ENCODE assay signal across 20 cellular contexts in the genomic region with DNA sequence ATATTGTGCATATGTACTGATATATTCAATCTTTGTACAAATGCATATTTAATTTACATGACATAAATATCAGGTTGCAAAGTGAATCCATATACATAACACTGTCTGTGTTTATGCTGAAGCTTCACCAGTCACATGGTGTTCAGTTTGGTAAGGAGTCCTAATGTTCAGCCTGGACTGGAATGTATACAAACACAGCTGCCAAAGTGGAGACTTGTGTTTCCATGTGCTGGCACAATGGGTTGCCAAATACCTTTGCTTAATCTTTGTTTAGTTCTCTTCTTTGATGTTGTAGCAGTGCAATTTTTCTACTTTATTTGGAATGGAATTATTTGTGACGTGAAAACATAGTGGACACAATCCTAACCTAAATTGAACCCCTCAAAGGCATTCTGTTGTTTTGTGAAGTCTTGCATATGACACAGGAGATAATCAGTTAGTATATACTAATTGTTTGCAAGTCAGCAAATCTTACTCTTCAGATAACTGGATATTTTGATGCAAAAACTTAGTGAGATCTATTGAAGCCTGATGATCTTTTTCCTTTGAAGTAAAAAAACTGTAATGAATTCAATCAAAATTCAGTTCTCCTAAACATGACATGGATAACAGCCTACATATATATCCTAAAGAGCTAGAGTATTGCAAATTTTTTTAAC. TPM values are rescaled to one million over a fixed set of nuclear protein-coding genes. Genes with fewer than 3 reads are reported as not detected.
DNase-seq lines count a peak whose midpoint lies in the region; ATAC-seq, FAIRE-seq and TF ChIP-seq lines count a peak whose summit lies in the region.
"Had no signal": no experiment of that assay in that cellular context is flagged by ENCODE, and none has a peak within 500 bp of the region (broad histone marks: within the 10 kb centered on the region; RNA-seq: fewer than 3 reads in every experiment).

No MANE protein-coding gene starts in this region.

- peak; percentile 52 for FAIRE-seq in HepG2 (lab: Jason Lieb, UNC)

- no peak for TF ChIP-seq RAD21 in HepG2 (CRISPR knock-in tag; IDR thresholded peaks at IDR 0.05)

- H3K27ac ChIP-seq in right cardiac atrium (ENCODE audit: low read length) (no peak overlapping the region), HepG2 (ENCODE audit: extremely low read length, insufficient read depth, low read length) (no peak overlapping the region), upper lobe of right lung (no peak overlapping the region)
- H3K27ac ChIP-seq: ovary, upper lobe of left lung had no signal

- CTCF ChIA-PET in HepG2 (lab: Yijun Ruan, JAX; ENCODE audit: low intra/inter-chr PET ratio, low total read pairs): no interaction called here

- ATAC-seq in left ventricle myocardium superior: peak; percentile 46
- no peak for ATAC-seq in right cardiac atrium
- ATAC-seq in HepG2: peak; percentile 93
- ATAC-seq in upper lobe of right lung: peak; percentile 61
- no peak for ATAC-seq in activated T-cell treated with anti-CD3 and anti-CD28 coated beads, Interleukin-2, amount 50 U/mL, for 72 hours (replicated peaks in 1 of 2)
- no peak for ATAC-seq in HG03025 (IDR thresholded peaks at IDR 0.05; ENCODE audit: low FRiP score, unreplicated experiment)
- ATAC-seq: activated CD8-positive, alpha-beta T cell treated with anti-CD3 and anti-CD28 coated beads for 36 hours had no signal

- intact Hi-C loops in left ventricle myocardium superior (cut with micrococcal nuclease): no loop called here
- intact Hi-C loops in right cardiac atrium (cut with DNase I): no loop called here
- intact Hi-C loops in HepG2 (cut with micrococcal nuclease; ENCODE audit: unreplicated experiment): loop anchor here (2.0 kb wide), 1 partner anchor 29 kb away; no protein-coding TSS in a partner anchor
- intact Hi-C loops in upper lobe of right lung (cut with DNase I): no loop called here

- H3K4me1 ChIP-seq in right cardiac atrium (ENCODE audit: control insufficient read depth, insufficient read depth, low read length) (peaks cover 1% of the 10 kb centered on the region), HepG2 (ENCODE audit: insufficient read depth, low read length) (peaks cover 21% of the 10 kb centered on the region), upper lobe of right lung (peaks cover 14% of the 10 kb centered on the region)

- no peaks in the 10 kb centered on the region for H3K27me3 Mint-ChIP-seq in activated T-cell treated with anti-CD3 and anti-CD28 coated beads, Interleukin-2, amount 50 U/mL, for 72 hours (ENCODE audit: low read depth)
- H3K27me3 Mint-ChIP-seq: activated CD8-positive, alpha-beta T cell treated with anti-CD3 and anti-CD28 coated beads for 36 hours had no signal

- H3K9me3 ChIP-seq in right cardiac atrium (ENCODE audit: control insufficient read depth, low read length) (no peaks in the 10 kb centered on the region), HepG2 (ENCODE audit: low read length) (no peaks in the 10 kb centered on the region), upper lobe of right lung (no peaks in the 10 kb centered on the region)
- H3K9me3 ChIP-seq: ovary, upper lobe of left lung had no signal

- no peak overlapping the region for H3K9ac ChIP-seq in HepG2 (ENCODE audit: insufficient read depth, low read depth, low read length)

- H4K20me1 ChIP-seq in HepG2 (ENCODE audit: insufficient read depth, low read length): no peaks in the 10 kb centered on the region

- H3K36me3 ChIP-seq in HepG2 (replicated peaks in 1 of 2; ENCODE audit: control insufficient read depth in 1 of 2, insufficient read depth in 2 of 2, low read length in 2 of 2) (no peaks in the 10 kb centered on the region), upper lobe of right lung (no peaks in the 10 kb centered on the region)
- H3K36me3 ChIP-seq: ovary, upper lobe of left lung had no signal

- POLR2A ChIA-PET in HepG2 (lab: Yijun Ruan, JAX): interaction anchor here (0.9 to 1.4 kb wide), 2 partner anchors 16 to 17 kb away, joined by 3 to 6 read pairs; partner anchors contain the start of gene ARL4A

- H3K4me3 ChIP-seq in right cardiac atrium (ENCODE audit: low read length) (no peak overlapping the region), astrocyte of the spinal cord (ENCODE audit: low read depth, low read length) (no peak overlapping the region), HepG2 (replicated peaks in 1 of 3; ENCODE audit: insufficient read depth in 1 of 3, low read depth in 2 of 3, low read length in 3 of 3) (no peak overlapping the region), upper lobe of right lung (no peak overlapping the region)
- H3K4me3 ChIP-seq: lung, ovary, upper lobe of left lung had no signal

- H3K27me3 ChIP-seq in right cardiac atrium (ENCODE audit: control insufficient read depth, insufficient read depth) (no peaks in the 10 kb centered on the region), HepG2 (ENCODE audit: control insufficient read depth in 1 of 2, insufficient read depth in 2 of 2, low read length in 2 of 2) (no peaks in the 10 kb centered on the region), upper lobe of right lung (no peaks in the 10 kb centered on the region)
- H3K27me3 ChIP-seq: ovary, upper lobe of left lung had no signal

- BruUV-seq in HepG2 (replicated peaks; lab: Mats Ljungman, UMichigan): no TSS peak

- DNase-seq in left ventricle myocardium superior: no peak
- DNase-seq in right cardiac atrium: no peak
- peak; percentile 45 for DNase-seq in astrocyte of the spinal cord (ENCODE audit: low read depth, low spot score)
- peak; percentile 95 for DNase-seq in HepG2 (ENCODE audit: low spot score)
- DNase-seq in upper lobe of right lung: no peak
- DNase-seq in amygdala (lab: John Stamatoyannopoulos, UW): no peak
- DNase-seq in activated T-cell treated with anti-CD3 and anti-CD28 coated beads, Interleukin-2, amount 50 U/mL, for 72 hours: no peak
- DNase-seq: ACHN; activated CD8-positive, alpha-beta T cell treated with anti-CD3 and anti-CD28 coated beads for 36 hours; activated gamma-delta T cell; central memory CD4-positive, alpha-beta T cell; hypothalamus; NCI-H1092; NCI-H446 treated with DMSO at 0.1 percent for 48 hours; ovary; stimulated activated CD4-positive, alpha-beta T cell treated with anti-CD3 and anti-CD28 coated beads, Interleukin-1b, Interleukin-23, amount 100 ng/mL, for 48 hours; stimulated activated CD8-positive, alpha-beta memory T cell treated with anti-CD3 and anti-CD28 coated beads, Interleukin-4, amount 100 ng/mL, for 48 hours; upper lobe of left lung had no signal

- no peaks in the 10 kb centered on the region for H3K79me2 ChIP-seq in HepG2 (ENCODE audit: insufficient read depth, low read length)

- no peak overlapping the region for H2AFZ ChIP-seq in HepG2 (ENCODE audit: low read length)

- TF ChIP-seq CTCF in astrocyte of the spinal cord (IDR thresholded peaks at IDR 0.05; ENCODE audit: low read depth, low read length) (no peak), HepG2 (CRISPR knock-in tag; IDR thresholded peaks at IDR 0.05) (no peak), upper lobe of right lung (IDR thresholded peaks at IDR 0.05) (no peak)

- H3K4me3 Mint-ChIP-seq in activated T-cell treated with anti-CD3 and anti-CD28 coated beads, Interleukin-2, amount 50 U/mL, for 72 hours: no peak overlapping the region
- H3K4me3 Mint-ChIP-seq: activated CD8-positive, alpha-beta T cell treated with anti-CD3 and anti-CD28 coated beads for 36 hours had no signal

- H3K27ac Mint-ChIP-seq in activated T-cell treated with anti-CD3 and anti-CD28 coated beads, Interleukin-2, amount 50 U/mL, for 72 hours: no peak overlapping the region
- H3K27ac Mint-ChIP-seq: activated CD8-positive, alpha-beta T cell treated with anti-CD3 and anti-CD28 coated beads for 36 hours had no signal

- 57% methylated on average over 1 of the region's 1 CpG for WGBS in right cardiac atrium
- 13% methylated on average over 1 of the region's 1 CpG for WGBS in HepG2 (ENCODE audit: low lambda C conversion rate)

- no peaks in the 10 kb centered on the region for H3K9me3 Mint-ChIP-seq in activated T-cell treated with anti-CD3 and anti-CD28 coated beads, Interleukin-2, amount 50 U/mL, for 72 hours
- H3K9me3 Mint-ChIP-seq: activated CD8-positive, alpha-beta T cell treated with anti-CD3 and anti-CD28 coated beads for 36 hours had no signal

- in situ Hi-C loops in astrocyte of the spinal cord (cut with HindIII; ENCODE audit: low sequenced_read_pairs) (no loop called here), HepG2 (cut with HindIII; ENCODE audit: extremely low pct_ligation_motif_present, low pct_unique_long_range_greater_than_20kb) (no loop called here)

- H3K36me3 Mint-ChIP-seq in activated T-cell treated with anti-CD3 and anti-CD28 coated beads, Interleukin-2, amount 50 U/mL, for 72 hours (ENCODE audit: insufficient read depth in 2 of 2): no peaks in the 10 kb centered on the region

- no peak for TF ChIP-seq POLR2A in HepG2 (IDR thresholded peaks at IDR 0.05; ENCODE audit: insufficient read depth in 1 of 2, low read depth in 2 of 2, low read length in 2 of 2)

- H3K4me2 ChIP-seq in HepG2 (ENCODE audit: low read depth, low read length): no peak overlapping the region

- TF ChIP-seq EP300 in HepG2 (IDR thresholded peaks at IDR 0.05; ENCODE audit: low read depth in 2 of 2, low read length in 2 of 2) (peak in 1 of 2 experiments; percentile 80; a peak in 2 of 4 replicates), HepG2 (CRISPR knock-in tag; IDR thresholded peaks at IDR 0.05; ENCODE audit: borderline replicate concordance) (peak; percentile 72; the same call in 1 of the 2 replicates)

- H3K4me1 Mint-ChIP-seq in activated T-cell treated with anti-CD3 and anti-CD28 coated beads, Interleukin-2, amount 50 U/mL, for 72 hours (ENCODE audit: low read depth): peaks cover 7% of the 10 kb centered on the region

RNA-seq across cellular contexts. Expression of gene ARL4A, which starts 17.2 kb away (rescaled TPM):
- 14.3 TPM for total RNA-seq in left ventricle myocardium superior
- 10 to 100 TPM in 3 of 4 donors, 1 to 10 TPM in 1; 9.6 to 19.7 (median 12.6) TPM for total RNA-seq in right cardiac atrium
- polyA plus RNA-seq in right cardiac atrium: 10.3 TPM
- 25.6 and 29.3 TPM in 2 replicates for total RNA-seq in HepG2 (2016; rRNA removed; fragmentation: Illumina TruSeq; extraction: Trizol)
- total RNA-seq in HepG2 (2016; cell fraction: cytosol; rRNA removed; fragmentation: Illumina TruSeq; extraction: Trizol; ENCODE audit: low read depth): 17.3 and 19.0 TPM in 2 replicates
- 26.6 and 32.4 TPM in 2 replicates for total RNA-seq in HepG2 (2016; cell fraction: insoluble cytoplasmic fraction; rRNA removed; fragmentation: Illumina TruSeq; extraction: Trizol)
- total RNA-seq in HepG2 (2016; cell fraction: membrane; rRNA removed; fragmentation: Illumina TruSeq; extraction: Trizol): 26.0 and 30.7 TPM in 2 replicates
- 21.7 and 22.6 TPM in 2 replicates for total RNA-seq in HepG2 (2016; cell fraction: nucleus; rRNA removed; fragmentation: Illumina TruSeq; extraction: Trizol)
- polyA plus RNA-seq in HepG2 (2011; rRNA removed): 6.1 and 10.8 TPM in 2 replicates
- 6.0 and 7.0 TPM in 2 replicates for polyA plus RNA-seq in HepG2 (2011; cell fraction: cytosol; rRNA removed)
- 5.0 and 6.5 TPM in 2 replicates for polyA plus RNA-seq in HepG2 (2011; cell fraction: nucleus; rRNA removed)
- polyA plus RNA-seq in HepG2 (2012): 12.3 and 18.1 TPM in 2 replicates
- polyA plus RNA-seq in HepG2 (2016; cell fraction: cytosol; fragmentation: Illumina TruSeq; extraction: Trizol; ENCODE audit: low read depth): 14.8 and 18.0 TPM in 2 replicates
- polyA plus RNA-seq in HepG2 (2016; cell fraction: insoluble cytoplasmic fraction; fragmentation: Illumina TruSeq; extraction: Trizol; ENCODE audit: low read depth): 22.2 and 26.1 TPM in 2 replicates
- polyA plus RNA-seq in HepG2 (2016; cell fraction: membrane; fragmentation: Illumina TruSeq; extraction: Trizol; ENCODE audit: low read depth): 19.9 and 20.0 TPM in 2 replicates
- polyA plus RNA-seq in HepG2 (2016; cell fraction: nucleus; fragmentation: Illumina TruSeq; extraction: Trizol; ENCODE audit: insufficient read depth, low read depth): 17.8 and 20.7 TPM in 2 replicates
- 6.7 and 12.2 TPM in 2 replicates for polyA minus RNA-seq in HepG2 (2011; rRNA and poly(A)+ RNA removed; ENCODE audit: low replicate concordance)
- polyA minus RNA-seq in HepG2 (2011; cell fraction: cytosol; rRNA and poly(A)+ RNA removed): 5.7 and 6.4 TPM in 2 replicates
- polyA minus RNA-seq in HepG2 (2011; cell fraction: nucleus; rRNA and poly(A)+ RNA removed): 30.6 and 38.9 TPM in 2 replicates
- total RNA-seq in upper lobe of right lung: 35.6 TPM
- 10 to 100 TPM; 12.1 to 13.5 TPM for total RNA-seq in activated T-cell treated with anti-CD3 and anti-CD28 coated beads, Interleukin-2, amount 50 U/mL, for 72 hours

Comparison
In these comparisons a context has a peak if more than half of its experiments do, and no peak if none do; other contexts are left out.
1. ATAC-seq: peak in left ventricle myocardium superior (single experiment), HepG2 (single experiment) and upper lobe of right lung (single experiment); none in right cardiac atrium (0 of 2), activated T-cell treated with anti-CD3 and anti-CD28 coated beads, Interleukin-2, amount 50 U/mL, for 72 hours (0 of 2) and HG03025 (single experiment).
2. DNase-seq: peak in astrocyte of the spinal cord (single experiment) and HepG2 (single experiment); none in left ventricle myocardium superior (single experiment), right cardiac atrium (0 of 3), upper lobe of right lung (single experiment), amygdala (0 of 56) and activated T-cell treated with anti-CD3 and anti-CD28 coated beads, Interleukin-2, amount 50 U/mL, for 72 hours (0 of 2).